8 cellular contexts compared by ENCODE assay signal in the genomic region with DNA sequence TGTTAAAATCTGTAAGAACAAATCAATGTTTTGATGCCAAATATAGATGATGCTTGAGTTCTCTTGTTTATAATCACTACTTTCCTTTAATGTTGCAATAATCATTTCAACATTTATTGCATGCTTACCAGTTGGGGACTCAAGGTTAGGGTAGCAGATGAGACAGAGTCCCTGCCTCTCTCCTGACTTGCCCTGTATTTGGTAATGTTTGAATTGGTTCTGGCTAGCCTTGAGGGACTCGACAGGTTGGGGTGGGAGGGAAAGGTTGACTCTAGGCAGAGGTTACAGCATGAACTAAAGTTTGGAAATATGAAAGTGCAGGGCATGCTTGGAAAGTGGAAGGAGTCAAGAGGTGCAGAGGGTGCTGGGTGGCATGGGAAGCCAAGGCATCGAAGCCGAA. TPM values are rescaled to one million over a fixed set of nuclear protein-coding genes. Genes with fewer than 3 reads are reported as not detected.
DNase-seq lines count a peak whose midpoint lies in the region; ATAC-seq and TF ChIP-seq lines count a peak whose summit lies in the region.

No MANE protein-coding gene starts in this region.

- DNase-seq in activated T-cell treated with anti-CD3 and anti-CD28 coated beads, Interleukin-2, amount 50 U/mL, for 72 hours, result no peak
- DNase-seq in activated T-cell treated with anti-CD3 and anti-CD28 coated beads for 4 hours, result no peak
- no peak for DNase-seq in activated CD8-positive, alpha-beta T cell treated with anti-CD3 and anti-CD28 coated beads for 36 hours
- no peak for DNase-seq in stimulated activated naive CD8-positive, alpha-beta T cell treated with anti-CD3 and anti-CD28 coated beads, Interleukin-15, amount 100 ng/mL, for 72 hours
- no peak for DNase-seq in T1000 (lab: John Stamatoyannopoulos, UW)

- H3K4me3 Mint-ChIP-seq in activated T-cell treated with anti-CD3 and anti-CD28 coated beads, Interleukin-2, amount 50 U/mL, for 72 hours, result peak overlapping the region; percentile 77 to 91
- peak overlapping the region; percentile 87 for H3K4me3 Mint-ChIP-seq in activated CD8-positive, alpha-beta T cell treated with anti-CD3 and anti-CD28 coated beads for 36 hours
- peak overlapping the region; percentile 72 to 82 for H3K4me3 Mint-ChIP-seq in stimulated activated naive CD8-positive, alpha-beta T cell treated with anti-CD3 and anti-CD28 coated beads, Interleukin-15, amount 100 ng/mL, for 72 hours

- POLR2A ChIA-PET in activated CD8-positive, alpha-beta T cell treated with anti-CD3 and anti-CD28 coated beads for 36 hours (lab: Charles Lee), result no interaction called here

- no peaks in the 10 kb centered on the region for H3K27me3 Mint-ChIP-seq in activated T-cell treated with anti-CD3 and anti-CD28 coated beads, Interleukin-2, amount 50 U/mL, for 72 hours (ENCODE audit: low read depth)
- H3K27me3 Mint-ChIP-seq in activated CD8-positive, alpha-beta T cell treated with anti-CD3 and anti-CD28 coated beads for 36 hours, result no peaks in the 10 kb centered on the region
- H3K27me3 Mint-ChIP-seq in stimulated activated naive CD8-positive, alpha-beta T cell treated with anti-CD3 and anti-CD28 coated beads, Interleukin-15, amount 100 ng/mL, for 72 hours, result no peaks in the 10 kb centered on the region

- CTCF ChIA-PET in activated CD8-positive, alpha-beta T cell treated with anti-CD3 and anti-CD28 coated beads for 36 hours (lab: Charles Lee), result no interaction called here

- peaks cover 4% of the 10 kb centered on the region; the same call in 1 of the 2 replicates for H3K36me3 ChIP-seq in iPS-20b (ENCODE audit: insufficient read depth, low read depth, low read length)

- H3K27ac ChIP-seq in iPS-20b (ENCODE audit: low read length), result no peak overlapping the region

- H3K9ac ChIP-seq in iPS-20b (ENCODE audit: low read depth, low read length), result no peak overlapping the region

- H3K9me3 ChIP-seq in iPS-20b (ENCODE audit: insufficient read depth, low read depth, low read length), result no peaks in the 10 kb centered on the region

- intact Hi-C loops in activated CD8-positive, alpha-beta T cell treated with anti-CD3 and anti-CD28 coated beads for 36 hours (cut with micrococcal nuclease), result no loop called here

- peaks cover 1 to 2% of the 10 kb centered on the region in 2 donors for H3K36me3 Mint-ChIP-seq in activated T-cell treated with anti-CD3 and anti-CD28 coated beads, Interleukin-2, amount 50 U/mL, for 72 hours (ENCODE audit: insufficient read depth in 2 of 2)
- peaks cover 2% of the 10 kb centered on the region for H3K36me3 Mint-ChIP-seq in activated CD8-positive, alpha-beta T cell treated with anti-CD3 and anti-CD28 coated beads for 36 hours (ENCODE audit: low read depth)

- peaks cover 64% of the 10 kb centered on the region for H3K4me1 Mint-ChIP-seq in activated T-cell treated with anti-CD3 and anti-CD28 coated beads, Interleukin-2, amount 50 U/mL, for 72 hours (ENCODE audit: low read depth)
- peaks cover 52% of the 10 kb centered on the region for H3K4me1 Mint-ChIP-seq in activated CD8-positive, alpha-beta T cell treated with anti-CD3 and anti-CD28 coated beads for 36 hours (ENCODE audit: low read depth)
- peaks cover 65% of the 10 kb centered on the region for H3K4me1 Mint-ChIP-seq in stimulated activated naive CD8-positive, alpha-beta T cell treated with anti-CD3 and anti-CD28 coated beads, Interleukin-15, amount 100 ng/mL, for 72 hours

- peak overlapping the region; percentile 31 for H3K27ac Mint-ChIP-seq in activated T-cell treated with anti-CD3 and anti-CD28 coated beads, Interleukin-2, amount 50 U/mL, for 72 hours
- peak overlapping the region; percentile 78 for H3K27ac Mint-ChIP-seq in activated CD8-positive, alpha-beta T cell treated with anti-CD3 and anti-CD28 coated beads for 36 hours
- no peak overlapping the region for H3K27ac Mint-ChIP-seq in stimulated activated naive CD8-positive, alpha-beta T cell treated with anti-CD3 and anti-CD28 coated beads, Interleukin-15, amount 100 ng/mL, for 72 hours

- H3K4me3 ChIP-seq in iPS-20b (ENCODE audit: low read length), result peak overlapping the region; percentile 78

- no peak for ATAC-seq in activated T-cell treated with anti-CD3 and anti-CD28 coated beads, Interleukin-2, amount 50 U/mL, for 72 hours (replicated peaks in 1 of 2)
- no peak for ATAC-seq in activated CD8-positive, alpha-beta T cell treated with anti-CD3 and anti-CD28 coated beads for 36 hours
- no peak for ATAC-seq in stimulated activated naive CD8-positive, alpha-beta T cell treated with anti-CD3 and anti-CD28 coated beads, Interleukin-15, amount 100 ng/mL, for 72 hours
- ATAC-seq in GM21528 (IDR thresholded peaks at IDR 0.05; ENCODE audit: low FRiP score, unreplicated experiment), result no peak
- no peak for ATAC-seq in HG02885 (IDR thresholded peaks at IDR 0.05; ENCODE audit: poor library complexity, unreplicated experiment)

- no peaks in the 10 kb centered on the region for H3K9me3 Mint-ChIP-seq in activated T-cell treated with anti-CD3 and anti-CD28 coated beads, Interleukin-2, amount 50 U/mL, for 72 hours
- no peaks in the 10 kb centered on the region for H3K9me3 Mint-ChIP-seq in activated CD8-positive, alpha-beta T cell treated with anti-CD3 and anti-CD28 coated beads for 36 hours
- no peaks in the 10 kb centered on the region for H3K9me3 Mint-ChIP-seq in stimulated activated naive CD8-positive, alpha-beta T cell treated with anti-CD3 and anti-CD28 coated beads, Interleukin-15, amount 100 ng/mL, for 72 hours

- no peak for TF ChIP-seq CTCF in activated CD8-positive, alpha-beta T cell treated with anti-CD3 and anti-CD28 coated beads for 36 hours (IDR thresholded peaks at IDR 0.05)

- peaks cover 23% of the 10 kb centered on the region for H3K4me1 ChIP-seq in iPS-20b (ENCODE audit: insufficient read depth, low read length)

- no peaks in the 10 kb centered on the region for H3K27me3 ChIP-seq in iPS-20b (ENCODE audit: insufficient read depth, low read length)

RNA-seq across cellular contexts. Expression of a gene that starts 2.0 kb away (rescaled TPM):
- total RNA-seq in activated T-cell treated with anti-CD3 and anti-CD28 coated beads, Interleukin-2, amount 50 U/mL, for 72 hours, result 10 to 100 TPM; 25.0 to 25.8 TPM
- 10 to 100 TPM; 25.8 to 26.0 TPM for total RNA-seq in activated CD8-positive, alpha-beta T cell treated with anti-CD3 and anti-CD28 coated beads for 36 hours

Comparison
In these comparisons a context has a peak if more than half of its experiments do, and no peak if none do; other contexts are left out.
1. H3K27ac Mint-ChIP-seq: peak in activated T-cell treated with anti-CD3 and anti-CD28 coated beads, Interleukin-2, amount 50 U/mL, for 72 hours (single experiment) and activated CD8-positive, alpha-beta T cell treated with anti-CD3 and anti-CD28 coated beads for 36 hours (single experiment); none in stimulated activated naive CD8-positive, alpha-beta T cell treated with anti-CD3 and anti-CD28 coated beads, Interleukin-15, amount 100 ng/mL, for 72 hours (0 of 2).
2. Peak in every context shown above with its lines, with median percentiles within 50 percentile points of each other: H3K4me3 Mint-ChIP-seq.